Comparison of ENCODE assay signal across 21 cellular contexts in genomic region chr9:131752231-131752884, GRCh38. TPM values are rescaled to one million over a fixed set of nuclear protein-coding genes. Genes with fewer than 3 reads are reported as not detected.
DNase-seq lines count a peak whose midpoint lies in the region; ATAC-seq and TF ChIP-seq lines count a peak whose summit lies in the region.
"Had no signal": no experiment of that assay in that cellular context is flagged by ENCODE, and none has a peak within 500 bp of the region (broad histone marks: within the 10 kb centered on the region; RNA-seq: fewer than 3 reads in every experiment).

No MANE protein-coding gene starts in this region.

- H3K4me3 Mint-ChIP-seq in activated naive CD4-positive, alpha-beta T cell treated with anti-CD3 and anti-CD28 coated beads, Interleukin-2, amount 50 U/mL, for 24 hours: no peak overlapping the region
- H3K4me3 Mint-ChIP-seq in naive thymus-derived CD4-positive, alpha-beta T cell: no peak overlapping the region
- H3K4me3 Mint-ChIP-seq: CD4-positive, alpha-beta memory T cell had no signal

- no peaks in the 10 kb centered on the region for H3K9me3 Mint-ChIP-seq in activated naive CD4-positive, alpha-beta T cell treated with anti-CD3 and anti-CD28 coated beads, Interleukin-2, amount 50 U/mL, for 24 hours
- no peaks in the 10 kb centered on the region for H3K9me3 Mint-ChIP-seq in naive thymus-derived CD4-positive, alpha-beta T cell

- peaks cover 22% of the 10 kb centered on the region for H3F3A ChIP-seq in SU-DHL-6 (ENCODE audit: insufficient read depth)

- H3K9ac ChIP-seq in SU-DHL-6 (ENCODE audit: low read length): no peak overlapping the region
- H3K9ac ChIP-seq: BLaER1 had no signal

- H3K36me3 ChIP-seq in SU-DHL-6 (ENCODE audit: low read length) (no peaks in the 10 kb centered on the region), brain microvascular endothelial cell (replicated peaks) (no peaks in the 10 kb centered on the region)
- H3K36me3 ChIP-seq in naive thymus-derived CD4-positive, alpha-beta T cell (ENCODE audit: control insufficient read depth in 2 of 3, insufficient read depth in 3 of 3, low read length in 3 of 3): no peaks in the 10 kb centered on the region
- H3K36me3 ChIP-seq: BLaER1, SJSA1 had no signal

- H3K27me3 Mint-ChIP-seq in activated naive CD4-positive, alpha-beta T cell treated with anti-CD3 and anti-CD28 coated beads, Interleukin-2, amount 50 U/mL, for 24 hours: no peaks in the 10 kb centered on the region
- H3K27me3 Mint-ChIP-seq in naive thymus-derived CD4-positive, alpha-beta T cell: peaks cover 0 to 10% (median 0%) of the 10 kb centered on the region in 5 donors

- no peak for DNase-seq in activated naive CD4-positive, alpha-beta T cell treated with Interleukin-2 at 50 U/mL for 16 hours
- DNase-seq in MV-4-11 (lab: John Stamatoyannopoulos, UW) (peak; percentile 56), brain microvascular endothelial cell (no peak)
- no peak for DNase-seq in naive thymus-derived CD4-positive, alpha-beta T cell
- DNase-seq: CD4-positive, alpha-beta memory T cell; DMS53; GOT3; KG1; NCI-H1092 treated with DMSO at 0.1 percent for 48 hours; NCI-H2081; NCI-H446 treated with DMSO at 0.1 percent for 48 hours; NCI-H69; PC-3; RPMI8226; SW 1271 had no signal

- no peak for TF ChIP-seq CTCF in SU-DHL-6 (IDR thresholded peaks at IDR 0.05; ENCODE audit: insufficient read depth, low read length, poor library complexity, severe bottlenecking)
- TF ChIP-seq CTCF in brain microvascular endothelial cell (IDR thresholded peaks at IDR 0.05; ENCODE audit: low read depth, low read length, missing control alignments): no peak

- in situ Hi-C loops in brain microvascular endothelial cell (cut with HindIII; ENCODE audit: low pct_ligation_motif_present, low sequenced_read_pairs): no loop called here

- no peaks in the 10 kb centered on the region for H3K36me3 Mint-ChIP-seq in activated naive CD4-positive, alpha-beta T cell treated with anti-CD3 and anti-CD28 coated beads, Interleukin-2, amount 50 U/mL, for 24 hours
- H3K36me3 Mint-ChIP-seq in naive thymus-derived CD4-positive, alpha-beta T cell: no peaks in the 10 kb centered on the region
- H3K36me3 Mint-ChIP-seq: CD4-positive, alpha-beta memory T cell had no signal

- H2AFZ ChIP-seq in SU-DHL-6 (ENCODE audit: low read depth, low read length, severe bottlenecking): no peak overlapping the region

- no peak overlapping the region for H3K4me2 ChIP-seq in SU-DHL-6 (ENCODE audit: low read depth, low read length, poor library complexity, severe bottlenecking)
- H3K4me2 ChIP-seq: BLaER1 had no signal

- no peaks in the 10 kb centered on the region for H3K9me3 ChIP-seq in SU-DHL-6 (ENCODE audit: insufficient read depth, low read length)
- no peaks in the 10 kb centered on the region for H3K9me3 ChIP-seq in naive thymus-derived CD4-positive, alpha-beta T cell (ENCODE audit: control insufficient read depth in 2 of 3, low read length in 3 of 3)
- H3K9me3 ChIP-seq: BLaER1, SJSA1 had no signal

- H3K4me1 ChIP-seq in naive thymus-derived CD4-positive, alpha-beta T cell (ENCODE audit: control insufficient read depth in 2 of 2, insufficient read depth in 2 of 2, low read length in 2 of 2): peaks cover 0 to 4% of the 10 kb centered on the region in 2 donors
- H3K4me1 ChIP-seq: SJSA1 had no signal

- CTCF ChIA-PET in naive thymus-derived CD4-positive, alpha-beta T cell (lab: Charles Lee): interaction anchor here (0.7 to 1.2 kb wide), 4 partner anchors 9 to 416 kb away, joined by 3 to 4 read pairs (median 4); partner anchors contain the start of gene RAPGEF1

- peaks cover 5% of the 10 kb centered on the region for H3K4me1 Mint-ChIP-seq in activated naive CD4-positive, alpha-beta T cell treated with anti-CD3 and anti-CD28 coated beads, Interleukin-2, amount 50 U/mL, for 24 hours
- H3K4me1 Mint-ChIP-seq in naive thymus-derived CD4-positive, alpha-beta T cell: peaks cover 6 to 8% (median 7%) of the 10 kb centered on the region in 7 donors

- H3K9me2 ChIP-seq in SU-DHL-6 (replicated peaks; ENCODE audit: insufficient read depth, low read length): no peaks in the 10 kb centered on the region

- POLR2A ChIA-PET in naive thymus-derived CD4-positive, alpha-beta T cell (lab: Charles Lee): interaction anchor here (0.7 to 1.4 kb wide), 2 partner anchors 8 to 79 kb away, joined by 4 read pairs; no protein-coding TSS in a partner anchor

- H3K27ac Mint-ChIP-seq in activated naive CD4-positive, alpha-beta T cell treated with anti-CD3 and anti-CD28 coated beads, Interleukin-2, amount 50 U/mL, for 24 hours: peak overlapping the region; percentile 85
- H3K27ac Mint-ChIP-seq in naive thymus-derived CD4-positive, alpha-beta T cell: peak overlapping the region in 1 of 9 donors; percentile 8
- H3K27ac Mint-ChIP-seq: CD4-positive, alpha-beta memory T cell had no signal

- no peaks in the 10 kb centered on the region for H3K79me2 ChIP-seq in SU-DHL-6 (ENCODE audit: insufficient read depth, low read length)

- no peak for ATAC-seq in naive thymus-derived CD4-positive, alpha-beta T cell
- no peak for ATAC-seq in GM18498 (IDR thresholded peaks at IDR 0.05; ENCODE audit: unreplicated experiment)
- ATAC-seq: HCT116, PC-3 had no signal

- H3K4me3 ChIP-seq in SU-DHL-6 (ENCODE audit: insufficient read depth, low read length, poor library complexity, severe bottlenecking): no peak overlapping the region
- no peak overlapping the region for H3K4me3 ChIP-seq in brain microvascular endothelial cell (ENCODE audit: low read depth, low read length)
- no peak overlapping the region for H3K4me3 ChIP-seq in naive thymus-derived CD4-positive, alpha-beta T cell (ENCODE audit: low read length)
- H3K4me3 ChIP-seq: BLaER1, SJSA1 had no signal

- no peaks in the 10 kb centered on the region for H4K20me1 ChIP-seq in SU-DHL-6 (ENCODE audit: low read depth, low read length)
- H4K20me1 ChIP-seq: BLaER1 had no signal

- H3K27me3 ChIP-seq in SU-DHL-6 (ENCODE audit: low read length) (no peaks in the 10 kb centered on the region), brain microvascular endothelial cell (replicated peaks) (no peaks in the 10 kb centered on the region)
- no peaks in the 10 kb centered on the region for H3K27me3 ChIP-seq in naive thymus-derived CD4-positive, alpha-beta T cell (ENCODE audit: control insufficient read depth in 2 of 2, insufficient read depth in 2 of 2, low read length in 2 of 2)
- H3K27me3 ChIP-seq: BLaER1 had no signal

- peak overlapping the region; percentile 77 for H3K27ac ChIP-seq in SU-DHL-6 (ENCODE audit: low read depth, low read length)
- no peak overlapping the region for H3K27ac ChIP-seq in brain microvascular endothelial cell
- H3K27ac ChIP-seq in naive thymus-derived CD4-positive, alpha-beta T cell (ENCODE audit: low read depth, low read length): no peak overlapping the region
- H3K27ac ChIP-seq: BLaER1, SJSA1 had no signal

- intact Hi-C loops in naive thymus-derived CD4-positive, alpha-beta T cell (cut with micrococcal nuclease): no loop called here

RNA-seq across cellular contexts. Expression of gene RAPGEF1, which starts 12.5 kb away (rescaled TPM):
- 100 to 1,000 TPM in 2 of 5 experiments, 10 to 100 TPM in 3; 81.1 to 181 (median 85.8) TPM for total RNA-seq in naive thymus-derived CD4-positive, alpha-beta T cell
- polyA plus RNA-seq in naive thymus-derived CD4-positive, alpha-beta T cell: 1 to 10 TPM; 1.2 to 4.7 TPM
